Comparison of ENCODE assay signal across 10 cellular contexts in the genomic region with DNA sequence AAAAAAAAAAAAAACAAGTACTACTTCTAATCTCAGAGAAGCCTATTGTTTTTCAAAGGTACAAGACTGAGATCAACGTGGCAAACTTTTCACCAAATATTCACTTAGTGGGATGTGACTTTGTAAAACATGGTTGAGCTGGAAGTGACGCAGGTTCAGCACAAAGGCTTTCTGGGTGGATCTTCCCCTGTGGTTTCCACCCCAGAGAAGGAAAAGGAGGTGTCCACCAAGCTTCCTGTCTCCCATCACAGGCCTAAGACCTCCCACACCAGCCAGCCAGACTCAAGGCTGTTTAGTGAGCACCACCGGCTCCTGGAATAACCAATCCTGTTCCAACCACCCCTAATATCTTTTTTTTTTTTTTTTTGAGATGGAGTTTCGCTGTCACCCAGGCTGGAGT. TPM values are rescaled to one million over a fixed set of nuclear protein-coding genes. Genes with fewer than 3 reads are reported as not detected.
DNase-seq lines count a peak whose midpoint lies in the region; ATAC-seq and TF ChIP-seq lines count a peak whose summit lies in the region.
"Had no signal": no experiment of that assay in that cellular context is flagged by ENCODE, and none has a peak within 500 bp of the region (broad histone marks: within the 10 kb centered on the region; RNA-seq: fewer than 3 reads in every experiment).

No MANE protein-coding gene starts in this region.

- TF ChIP-seq CTCF in dorsolateral prefrontal cortex (IDR thresholded peaks at IDR 0.05 in 54 of 56, conservative IDR thresholded peaks at IDR 0.05 in 2 of 56; ENCODE audit: low read depth in 1 of 56, partially characterized antibody in 56 of 56) (no peak), psoas muscle (IDR thresholded peaks at IDR 0.05) (no peak)

- intact Hi-C loops in dorsolateral prefrontal cortex (cut with DNase I) (loop anchor here in 1 of 2 donors (10.0 kb wide), 1 partner anchor 88 kb away; no protein-coding TSS in a partner anchor), psoas muscle (cut with DNase I) (no loop called here)

- H3K27ac ChIP-seq in dorsolateral prefrontal cortex = peak overlapping the region in 56 of 59 donors; percentile 5 to 100 (median 97)
- H3K27ac ChIP-seq in psoas muscle = peak overlapping the region; percentile 47

- H3K9me3 ChIP-seq in psoas muscle = no peaks in the 10 kb centered on the region

- peak in 3 of 4 donors; percentile 22 to 33 (median 25) for ATAC-seq in psoas muscle
- ATAC-seq in HG03520 (IDR thresholded peaks at IDR 0.05; ENCODE audit: unreplicated experiment) = no peak
- no peak for ATAC-seq in HG03175 (IDR thresholded peaks at IDR 0.05; ENCODE audit: unreplicated experiment)
- ATAC-seq in HG02852 (IDR thresholded peaks at IDR 0.05; ENCODE audit: unreplicated experiment) = no peak
- no peak for ATAC-seq in GM19328 (IDR thresholded peaks at IDR 0.05; ENCODE audit: unreplicated experiment)

- WGBS in psoas muscle, 3 donors = 60 to 69% (median 63%) methylated on average over 4 of the region's 4 CpGs

- H3K4me3 ChIP-seq in dorsolateral prefrontal cortex (peak overlapping the region in 3 of 59 donors; percentile 3 to 18 (median 4)), psoas muscle (no peak overlapping the region)

- H3K36me3 ChIP-seq in psoas muscle (ENCODE audit: insufficient read depth in 1 of 2, low read depth in 1 of 2) = peaks cover 0 to 10% of the 10 kb centered on the region in 2 donors

- H3K27me3 ChIP-seq in dorsolateral prefrontal cortex = no peaks in the 10 kb centered on the region
- H3K27me3 ChIP-seq in psoas muscle (ENCODE audit: insufficient read depth in 3 of 3, low read length in 2 of 3) = no peaks in the 10 kb centered on the region

- DNase-seq in Daoy (ENCODE audit: low read depth) (peak; percentile 24), dorsolateral prefrontal cortex (no peak), psoas muscle (no peak)
- peak; percentile 49 for DNase-seq in activated CD4-positive, alpha-beta T cell treated with anti-CD3 and anti-CD28 coated beads for 48 hours
- DNase-seq: EL, NCI-H526 had no signal

- peaks cover 47% of the 10 kb centered on the region for H3K4me1 ChIP-seq in psoas muscle

RNA-seq across cellular contexts. Expression of gene TMEM184B, which starts 5.7 kb away (rescaled TPM):
- total RNA-seq in Daoy (2014; rRNA removed; shearing (Covaris generic)) = 9.7 and 12.8 TPM in 2 replicates
- 100 to 1,000 TPM in 119 of 120 experiments, 10 to 100 TPM in 1; 99.7 to 274 (median 141) TPM for total RNA-seq in dorsolateral prefrontal cortex
- 10 to 100 TPM; 23.2 to 40.3 (median 30.3) TPM for total RNA-seq in psoas muscle
- 10 to 100 TPM; 13.6 to 28.2 (median 24.8) TPM for polyA plus RNA-seq in psoas muscle

RNA-seq across cellular contexts. Expression of gene CSNK1E, which starts 50.1 kb away (rescaled TPM):
- 51.6 and 62.7 TPM in 2 replicates for total RNA-seq in Daoy (2014; rRNA removed; shearing (Covaris generic))
- total RNA-seq in dorsolateral prefrontal cortex (100 to 1,000 TPM; 150 to 281 (median 197) TPM), psoas muscle (10 to 100 TPM; 41.4 to 61.8 (median 49.0) TPM)
- 100 to 1,000 TPM in 1 of 3 donors, 10 to 100 TPM in 2; 33.4 to 193 (median 63.6) TPM for polyA plus RNA-seq in psoas muscle

Comparison
In these comparisons a context has a peak if more than half of its experiments do, and no peak if none do; other contexts are left out.
1. DNase-seq: peak in Daoy (single experiment) and activated CD4-positive, alpha-beta T cell treated with anti-CD3 and anti-CD28 coated beads for 48 hours (single experiment); none in dorsolateral prefrontal cortex (0 of 10) and psoas muscle (0 of 2).
2. ATAC-seq: peak in psoas muscle (3 of 4); none in HG03520 (single experiment), HG03175 (single experiment), HG02852 (single experiment) and GM19328 (single experiment).